Comparison of ENCODE assay signal across 13 cellular contexts in the genomic region with DNA sequence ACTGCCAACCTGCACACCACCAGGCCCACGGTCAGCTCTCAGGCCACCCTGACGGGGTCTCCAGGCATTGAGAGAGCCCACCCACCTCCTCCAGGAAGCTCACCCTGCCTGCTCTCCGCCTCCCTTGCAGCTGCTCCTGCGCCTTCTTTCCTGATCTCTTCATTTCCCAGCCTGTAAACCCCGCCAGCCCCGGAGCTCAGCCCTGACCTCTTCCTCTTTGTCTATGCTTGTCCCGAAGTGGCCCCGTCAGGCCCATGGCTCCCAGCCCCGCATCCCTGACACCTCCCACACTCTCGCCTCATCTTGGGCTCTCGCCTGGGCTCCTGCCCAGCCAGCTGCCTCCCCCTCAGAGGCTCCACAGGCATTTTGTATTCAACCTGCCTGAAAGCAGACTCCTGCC.
A peak's percentile ranks its signal among the peaks of the same experiment; 100 is the strongest.
DNase-seq lines count a peak whose midpoint lies in the region; ATAC-seq and TF ChIP-seq lines count a peak whose summit lies in the region.
"Had no signal": no experiment of that assay in that cellular context is flagged by ENCODE, and none has a peak within 500 bp of the region (broad histone marks: within the 10 kb centered on the region; RNA-seq: fewer than 3 reads in every experiment).

No MANE protein-coding gene starts in this region.

- intact Hi-C loops in activated CD4-positive, alpha-beta memory T cell treated with anti-CD3 and anti-CD28 coated beads for 36 hours (cut with micrococcal nuclease), result no loop called here

- peak in 8 of 14 donors; percentile 26 to 73 (median 55) for DNase-seq in C1 segment of cervical spinal cord (lab: John Stamatoyannopoulos, UW)
- peak; percentile 2 for DNase-seq in OCI-M1 (lab: John Stamatoyannopoulos, UW)
- peak; percentile 22 for DNase-seq in fibroblast of mammary gland (ENCODE audit: low read depth)
- no peak for DNase-seq in smooth muscle cell (lab: John Stamatoyannopoulos, UW; ENCODE audit: unreplicated experiment)
- no peak for DNase-seq in activated CD4-positive, alpha-beta memory T cell treated with anti-CD3 and anti-CD28 coated beads for 36 hours
- DNase-seq in NCI-H2171 treated with DMSO at 0.1 percent for 48 hours (lab: John Stamatoyannopoulos, UW), result no peak
- DNase-seq: activated CD4-positive, CD25-positive, alpha-beta regulatory T cell; AML-193; NCI-H1436; SJCRH30 had no signal

- H3K4me3 Mint-ChIP-seq in nephron, result no peak overlapping the region
- no peak overlapping the region for H3K4me3 Mint-ChIP-seq in activated CD4-positive, alpha-beta memory T cell treated with anti-CD3 and anti-CD28 coated beads for 36 hours

- TF ChIP-seq CTCF in fibroblast of mammary gland (conservative IDR thresholded peaks at IDR 0.05; ENCODE audit: control insufficient read depth, insufficient read depth, low read depth, low read length) (no peak), nephron (IDR thresholded peaks at IDR 0.05; ENCODE audit: unreplicated experiment in 3 of 3) (no peak), smooth muscle cell (IDR thresholded peaks at IDR 0.05; ENCODE audit: borderline replicate concordance, insufficient read depth, poor library complexity, severe bottlenecking) (no peak)

- peak overlapping the region; percentile 14 to 70 (median 56) for H3K27ac Mint-ChIP-seq in nephron
- H3K27ac Mint-ChIP-seq in activated CD4-positive, alpha-beta memory T cell treated with anti-CD3 and anti-CD28 coated beads for 36 hours, result no peak overlapping the region

- H3K27ac ChIP-seq in smooth muscle cell (ENCODE audit: low read depth), result no peak overlapping the region
- H3K27ac ChIP-seq: neutrophil, SJCRH30 had no signal

- H3K4me1 Mint-ChIP-seq in nephron, result peaks cover 22% of the 10 kb centered on the region
- no peaks in the 10 kb centered on the region for H3K4me1 Mint-ChIP-seq in activated CD4-positive, alpha-beta memory T cell treated with anti-CD3 and anti-CD28 coated beads for 36 hours (ENCODE audit: low read depth)

- no peaks in the 10 kb centered on the region for H3K4me1 ChIP-seq in smooth muscle cell (ENCODE audit: low read depth)

- WGBS in smooth muscle cell (ENCODE audit: low lambda C conversion rate), result 89% methylated on average over 11 of the region's 11 CpGs

- H3K9me3 ChIP-seq in smooth muscle cell (replicated peaks; ENCODE audit: low read depth), result no peaks in the 10 kb centered on the region
- H3K9me3 ChIP-seq: neutrophil, SJCRH30 had no signal

- peaks cover 21% of the 10 kb centered on the region for H3K36me3 Mint-ChIP-seq in nephron (ENCODE audit: low read depth)
- H3K36me3 Mint-ChIP-seq in activated CD4-positive, alpha-beta memory T cell treated with anti-CD3 and anti-CD28 coated beads for 36 hours, result no peaks in the 10 kb centered on the region

- H2AFZ ChIP-seq in smooth muscle cell (ENCODE audit: low read depth), result no peak overlapping the region

- POLR2A ChIA-PET in activated CD4-positive, alpha-beta memory T cell treated with anti-CD3 and anti-CD28 coated beads for 36 hours (lab: Charles Lee), result no interaction called here

- CTCF ChIA-PET in activated CD4-positive, alpha-beta memory T cell treated with anti-CD3 and anti-CD28 coated beads for 36 hours (lab: Charles Lee), result no interaction called here

- H3K4me2 ChIP-seq in smooth muscle cell, result no peak overlapping the region

- no peaks in the 10 kb centered on the region for H3K27me3 Mint-ChIP-seq in nephron (ENCODE audit: low read depth)
- no peaks in the 10 kb centered on the region for H3K27me3 Mint-ChIP-seq in activated CD4-positive, alpha-beta memory T cell treated with anti-CD3 and anti-CD28 coated beads for 36 hours

- H4K20me1 ChIP-seq in smooth muscle cell (ENCODE audit: low read depth), result no peaks in the 10 kb centered on the region

- H3K4me3 ChIP-seq in fibroblast of mammary gland (ENCODE audit: control insufficient read depth, low read depth, low read length) (no peak overlapping the region), smooth muscle cell (no peak overlapping the region)
- H3K4me3 ChIP-seq: SJCRH30 had no signal

- no peaks in the 10 kb centered on the region for H3K9me3 Mint-ChIP-seq in nephron
- no peaks in the 10 kb centered on the region for H3K9me3 Mint-ChIP-seq in activated CD4-positive, alpha-beta memory T cell treated with anti-CD3 and anti-CD28 coated beads for 36 hours

- no peaks in the 10 kb centered on the region for H3F3A ChIP-seq in smooth muscle cell (ENCODE audit: low read depth)

- no peak overlapping the region for H3K9ac ChIP-seq in smooth muscle cell (ENCODE audit: low read depth)

- H3K27me3 ChIP-seq in smooth muscle cell (ENCODE audit: low read depth), result no peaks in the 10 kb centered on the region
- H3K27me3 ChIP-seq: neutrophil, SJCRH30 had no signal

- no peaks in the 10 kb centered on the region for H3K36me3 ChIP-seq in smooth muscle cell (ENCODE audit: low read depth)
- H3K36me3 ChIP-seq: SJCRH30 had no signal

- no peak for ATAC-seq in GM18520 (IDR thresholded peaks at IDR 0.05; ENCODE audit: unreplicated experiment)

- H3K79me2 ChIP-seq in smooth muscle cell (ENCODE audit: low read depth), result no peaks in the 10 kb centered on the region

Comparison
In these comparisons a context has a peak if more than half of its experiments do, and no peak if none do; other contexts are left out.
1. DNase-seq: peak in C1 segment of cervical spinal cord (8 of 14), OCI-M1 (single experiment) and fibroblast of mammary gland (single experiment); none in smooth muscle cell (single experiment), activated CD4-positive, alpha-beta memory T cell treated with anti-CD3 and anti-CD28 coated beads for 36 hours (single experiment) and NCI-H2171 treated with DMSO at 0.1 percent for 48 hours (single experiment).